Comparison of ENCODE assay signal across 8 cellular contexts in the genomic region with DNA sequence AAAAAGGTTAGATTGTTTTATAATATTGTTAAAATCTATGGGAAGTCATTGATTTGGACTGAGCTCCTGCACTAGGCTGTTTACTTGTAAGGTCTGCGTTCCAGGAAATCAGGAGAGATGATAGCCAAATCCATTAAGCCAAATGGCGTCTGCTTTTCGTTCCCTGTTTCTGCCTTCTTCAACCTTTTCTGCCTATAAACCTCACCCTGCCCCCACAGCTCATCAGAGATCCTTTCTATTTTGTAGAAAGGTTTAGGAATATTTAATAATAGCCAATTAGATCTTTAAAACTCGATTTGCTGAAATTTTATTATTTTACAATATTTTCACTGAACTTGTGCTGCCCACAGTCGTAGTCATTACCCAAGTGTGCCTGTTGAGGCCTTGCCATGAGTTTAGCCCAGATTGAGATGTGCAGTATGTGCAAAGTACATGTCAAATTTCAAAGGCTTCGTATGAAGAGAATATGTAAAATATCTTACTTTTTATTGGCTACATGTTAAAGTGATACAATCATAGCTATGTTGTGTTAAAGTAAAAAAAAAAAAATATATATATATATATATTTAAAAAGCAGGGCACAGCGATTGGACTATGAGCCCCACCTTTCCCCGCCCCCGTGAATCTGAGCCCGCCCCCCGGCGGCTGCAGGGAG. TPM values are rescaled to one million over a fixed set of nuclear protein-coding genes. Genes with fewer than 3 reads are reported as not detected.
DNase-seq lines count a peak whose midpoint lies in the region; ATAC-seq and TF ChIP-seq lines count a peak whose summit lies in the region.

No MANE protein-coding gene starts in this region.

- H3K27ac ChIP-seq in GM23338 (ENCODE audit: low read depth) (0 out of 2 replicates have a peak overlapping the region, but pooled peaks have one; percentile 11), tibial nerve (peak overlapping the region; percentile 68 to 93 (median 86))

- H3K9me2 ChIP-seq in GM23338 (ENCODE audit: insufficient read depth) = no peaks in the 10 kb centered on the region

- no peaks in the 10 kb centered on the region for H3K9me3 ChIP-seq in tibial nerve

- no peak for ATAC-seq in GM23338
- ATAC-seq in left colon = no peak

- H3K27me3 Mint-ChIP-seq in GM23338 (ENCODE audit: insufficient read depth, low read depth, poor library complexity) = peaks cover 9% of the 10 kb centered on the region

- TF ChIP-seq CTCF in GM12865 (IDR thresholded peaks at IDR 0.05; ENCODE audit: insufficient read depth, low read depth, low read length, missing control alignments) (no peak), GM23338 (conservative IDR thresholded peaks at IDR 0.05; ENCODE audit: low read depth in 2 of 2) (no peak), tibial nerve (IDR thresholded peaks at IDR 0.05) (peak in 1 of 5 experiments; percentile 10)

- intact Hi-C loops in left colon (cut with DNase I, micrococcal nuclease) = loop anchor here in 1 of 2 donors (5.0 kb wide), 1 partner anchor 46 kb away; a partner anchor contains a TSS

- no peak overlapping the region for H3K27ac Mint-ChIP-seq in GM23338

- H3K4me2 ChIP-seq in GM23338 = peak overlapping the region; percentile 11; the same call in 1 of the 2 replicates

- peaks cover 26% of the 10 kb centered on the region for H3K79me2 ChIP-seq in GM23338 (replicated peaks; ENCODE audit: insufficient read depth)

- H3K36me3 Mint-ChIP-seq in GM23338 (ENCODE audit: low read depth) = peaks cover 27% of the 10 kb centered on the region

- no peaks in the 10 kb centered on the region for H3K9me3 Mint-ChIP-seq in GM23338

- peaks cover 7% of the 10 kb centered on the region; the same call in 1 of the 2 replicates for H3F3A ChIP-seq in GM23338 (replicated peaks; ENCODE audit: low read depth)

- peaks cover 7% of the 10 kb centered on the region; the same call in 1 of the 2 replicates for H3K4me1 ChIP-seq in GM23338 (ENCODE audit: insufficient read depth)
- H3K4me1 ChIP-seq in tibial nerve = peaks cover 0 to 36% (median 14%) of the 10 kb centered on the region in 4 donors

- peak overlapping the region; percentile 27; the same call in 1 of the 2 replicates for H3K4me3 ChIP-seq in GM12865 (ENCODE audit: low read depth, low read length)
- H3K4me3 ChIP-seq in GM23338 = 0 out of 2 replicates have a peak overlapping the region, but pooled peaks have one; percentile 74
- H3K4me3 ChIP-seq in tibial nerve = peak overlapping the region; percentile 84 to 97 (median 93)

- TF ChIP-seq EP300 in tibial nerve (IDR thresholded peaks at IDR 0.05) = no peak

- H4K20me1 ChIP-seq in GM23338 (replicated peaks; ENCODE audit: insufficient read depth) = no peaks in the 10 kb centered on the region

- DNase-seq in GM12865 (ENCODE audit: low read depth) (no peak), GM23338 (ENCODE audit: low spot score) (no peak), OCI-M2 (lab: John Stamatoyannopoulos, UW; ENCODE audit: unreplicated experiment) (peak; percentile 14), germinal center (ENCODE audit: low spot score) (peak; percentile 7), tibial nerve (ENCODE audit: low spot score in 2 of 2) (no peak), NCI-H2171 treated with DMSO at 0.1 percent for 48 hours (lab: John Stamatoyannopoulos, UW) (no peak), left colon (no peak), DMS79 treated with DMSO at 0.1 percent for 48 hours (lab: John Stamatoyannopoulos, UW) (no peak)

- H3K4me1 Mint-ChIP-seq in GM23338 = peaks cover 6% of the 10 kb centered on the region

- peak overlapping the region; percentile 33; the same call in 1 of the 2 replicates for H2AFZ ChIP-seq in GM23338

- WGBS in tibial nerve, 2 donors = 24% methylated on average over 12 of the region's 12 CpGs

- H3K36me3 ChIP-seq in GM23338 (ENCODE audit: insufficient read depth) = peaks cover 7% of the 10 kb centered on the region; the same call in 1 of the 2 replicates
- peaks cover 0 to 23% (median 5%) of the 10 kb centered on the region in 3 donors for H3K36me3 ChIP-seq in tibial nerve

- TF ChIP-seq POLR2A in tibial nerve (IDR thresholded peaks at IDR 0.05) = no peak

- peak overlapping the region; percentile 37; the same call in 1 of the 3 replicates for H3K4me3 Mint-ChIP-seq in GM23338

- H3K27me3 ChIP-seq in GM23338 (ENCODE audit: insufficient read depth) (no peaks in the 10 kb centered on the region), tibial nerve (no peaks in the 10 kb centered on the region)

TF ChIP-seq in GM23338, 12 proteins besides CTCF, POLR2A, EP300 and RAD21 (continues in another document):
- TF ChIP-seq CREB1 (CRISPR knock-in tag; IDR thresholded peaks at IDR 0.05; ENCODE audit: low read depth) (no peak), STAT1 (IDR thresholded peaks at IDR 0.05; ENCODE audit: unreplicated experiment) (no peak), ZNF331 (CRISPR knock-in tag; IDR thresholded peaks at IDR 0.05; ENCODE audit: low read depth) (no peak)
- TF ChIP-seq, protein P1, sequence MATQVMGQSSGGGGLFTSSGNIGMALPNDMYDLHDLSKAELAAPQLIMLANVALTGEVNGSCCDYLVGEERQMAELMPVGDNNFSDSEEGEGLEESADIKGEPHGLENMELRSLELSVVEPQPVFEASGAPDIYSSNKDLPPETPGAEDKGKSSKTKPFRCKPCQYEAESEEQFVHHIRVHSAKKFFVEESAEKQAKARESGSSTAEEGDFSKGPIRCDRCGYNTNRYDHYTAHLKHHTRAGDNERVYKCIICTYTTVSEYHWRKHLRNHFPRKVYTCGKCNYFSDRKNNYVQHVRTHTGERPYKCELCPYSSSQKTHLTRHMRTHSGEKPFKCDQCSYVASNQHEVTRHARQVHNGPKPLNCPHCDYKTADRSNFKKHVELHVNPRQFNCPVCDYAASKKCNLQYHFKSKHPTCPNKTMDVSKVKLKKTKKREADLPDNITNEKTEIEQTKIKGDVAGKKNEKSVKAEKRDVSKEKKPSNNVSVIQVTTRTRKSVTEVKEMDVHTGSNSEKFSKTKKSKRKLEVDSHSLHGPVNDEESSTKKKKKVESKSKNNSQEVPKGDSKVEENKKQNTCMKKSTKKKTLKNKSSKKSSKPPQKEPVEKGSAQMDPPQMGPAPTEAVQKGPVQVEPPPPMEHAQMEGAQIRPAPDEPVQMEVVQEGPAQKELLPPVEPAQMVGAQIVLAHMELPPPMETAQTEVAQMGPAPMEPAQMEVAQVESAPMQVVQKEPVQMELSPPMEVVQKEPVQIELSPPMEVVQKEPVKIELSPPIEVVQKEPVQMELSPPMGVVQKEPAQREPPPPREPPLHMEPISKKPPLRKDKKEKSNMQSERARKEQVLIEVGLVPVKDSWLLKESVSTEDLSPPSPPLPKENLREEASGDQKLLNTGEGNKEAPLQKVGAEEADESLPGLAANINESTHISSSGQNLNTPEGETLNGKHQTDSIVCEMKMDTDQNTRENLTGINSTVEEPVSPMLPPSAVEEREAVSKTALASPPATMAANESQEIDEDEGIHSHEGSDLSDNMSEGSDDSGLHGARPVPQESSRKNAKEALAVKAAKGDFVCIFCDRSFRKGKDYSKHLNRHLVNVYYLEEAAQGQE (IDR thresholded peaks at IDR 0.05; ENCODE audit: unreplicated experiment) = no peak

RNA-seq across cellular contexts. Expression of a gene that starts 0.4 kb away (rescaled TPM):
- 74.4 and 75.6 TPM in 2 replicates for total RNA-seq in GM23338 (2014; rRNA removed; shearing (Covaris generic))
- 29.7 and 33.3 TPM in 2 replicates for polyA plus RNA-seq in GM23338 (2016; fragmentation: Nextera tagmentation; extraction: Ambion mirVana)
- total RNA-seq in tibial nerve (10 to 100 TPM; 43.3 to 59.0 (median 52.0) TPM), left colon (10 to 100 TPM; 77.7 to 93.4 TPM)

RNA-seq across cellular contexts. Expression of a gene that starts 3.9 kb away (rescaled TPM):
- total RNA-seq in GM23338 (2014; rRNA removed; shearing (Covaris generic)) = 16.9 and 17.2 TPM in 2 replicates
- 8.9 and 9.6 TPM in 2 replicates for polyA plus RNA-seq in GM23338 (2016; fragmentation: Nextera tagmentation; extraction: Ambion mirVana)
- total RNA-seq in tibial nerve (10 to 100 TPM; 16.1 to 25.9 (median 19.2) TPM), left colon (10 to 100 TPM; 57.4 to 67.9 TPM)

RNA-seq across cellular contexts. Expression of a gene that starts 47.2 kb away (rescaled TPM):
- 115 and 133 TPM in 2 replicates for total RNA-seq in GM23338 (2014; rRNA removed; shearing (Covaris generic))
- 140 and 158 TPM in 2 replicates for polyA plus RNA-seq in GM23338 (2016; fragmentation: Nextera tagmentation; extraction: Ambion mirVana)
- total RNA-seq in tibial nerve = 10 to 100 TPM; 38.1 to 53.8 (median 43.4) TPM
- 10 to 100 TPM; 68.4 to 79.5 TPM for total RNA-seq in left colon

Comparison
In these comparisons a context has a peak if more than half of its experiments do, and no peak if none do; other contexts are left out.
1. DNase-seq: peak in OCI-M2 (single experiment) and germinal center (single experiment); none in GM12865 (single experiment), GM23338 (single experiment), tibial nerve (0 of 2), NCI-H2171 treated with DMSO at 0.1 percent for 48 hours (single experiment), left colon (0 of 2) and DMS79 treated with DMSO at 0.1 percent for 48 hours (single experiment).
2. H3K4me3 ChIP-seq: peak in every context shown above with its lines; median percentile 93 in tibial nerve; 74 in GM23338; 27 in GM12865.